ENCODE assay signal across 8 cellular contexts in the genomic region with DNA sequence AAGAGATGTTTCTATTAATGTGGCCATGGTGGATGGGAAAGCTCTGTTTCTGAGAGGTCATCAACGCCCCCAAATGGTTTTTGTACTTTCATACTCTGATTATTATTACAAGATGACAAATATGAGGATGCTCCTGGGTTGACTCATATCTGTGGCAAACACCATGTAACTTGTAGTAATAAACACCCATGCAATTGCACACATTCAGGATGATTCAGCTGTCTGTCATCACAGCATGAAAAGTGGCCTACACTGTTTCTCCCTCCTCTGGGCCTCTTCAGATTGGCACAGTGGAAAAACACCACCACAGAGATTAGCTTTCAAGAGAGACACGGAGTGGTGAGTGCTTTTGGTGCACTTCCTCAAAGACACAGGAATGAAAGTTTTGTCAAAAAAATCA.
DNase-seq lines count a peak whose midpoint lies in the region; ATAC-seq and TF ChIP-seq lines count a peak whose summit lies in the region.

No MANE protein-coding gene starts in this region.

- no TSS peak for BruUV-seq in A673 (replicated peaks; lab: Mats Ljungman, UMichigan)

- H3K4me3 ChIP-seq in A673 (ENCODE audit: low read depth, low read length, poor library complexity, severe bottlenecking), result no peak overlapping the region

- intact Hi-C loops in A673 (cut with micrococcal nuclease; ENCODE audit: unreplicated experiment), result no loop called here

- peak; percentile 85 for ATAC-seq in GM18870 (IDR thresholded peaks at IDR 0.05; ENCODE audit: unreplicated experiment)
- ATAC-seq in HG02571 (IDR thresholded peaks at IDR 0.05; ENCODE audit: unreplicated experiment), result no peak
- no peak for ATAC-seq in HG03159 (IDR thresholded peaks at IDR 0.05; ENCODE audit: unreplicated experiment)

- DNase-seq in A673 (ENCODE audit: low spot score) (peak; percentile 71), NCI-H446 treated with DMSO at 0.1 percent for 48 hours (lab: John Stamatoyannopoulos, UW) (peak; percentile 65), epithelial cell of prostate (ENCODE audit: low read depth, low spot score) (peak; percentile 89), NCI-H146 (lab: John Stamatoyannopoulos, UW) (no peak), NCI-H2107 (lab: John Stamatoyannopoulos, UW) (no peak)

- POLR2A ChIA-PET in A673 (lab: Charles Lee; ENCODE audit: low non-redundant PET), result no interaction called here

- CTCF ChIA-PET in A673 (lab: Charles Lee), result no interaction called here

- no peaks in the 10 kb centered on the region for H3K9me3 ChIP-seq in A673 (ENCODE audit: low read depth, low read length, poor library complexity, severe bottlenecking)

- H3K4me1 ChIP-seq in A673 (ENCODE audit: insufficient read depth, low read length, poor library complexity, severe bottlenecking), result no peaks in the 10 kb centered on the region

- H3K27me3 ChIP-seq in A673 (replicated peaks; ENCODE audit: insufficient read depth, low read depth, low read length, poor library complexity), result peaks cover 3% of the 10 kb centered on the region

- TF ChIP-seq CTCF in A673 (conservative IDR thresholded peaks at IDR 0.05; ENCODE audit: low read depth, low read length), result no peak

- H3K27ac ChIP-seq in A673 (ENCODE audit: low read depth, low read length, poor library complexity, severe bottlenecking), result no peak overlapping the region
- peak overlapping the region; percentile 86 for H3K27ac ChIP-seq in epithelial cell of prostate

- H3K36me3 ChIP-seq in A673 (ENCODE audit: insufficient read depth, low read length, poor library complexity, severe bottlenecking), result no peaks in the 10 kb centered on the region

Comparison
In these comparisons a context has a peak if more than half of its experiments do, and no peak if none do; other contexts are left out.
1. DNase-seq: peak in A673 (single experiment), NCI-H446 treated with DMSO at 0.1 percent for 48 hours (single experiment) and epithelial cell of prostate (single experiment); none in NCI-H146 (single experiment) and NCI-H2107 (single experiment).